ENCODE assay signal across 22 cellular contexts in the genomic region with DNA sequence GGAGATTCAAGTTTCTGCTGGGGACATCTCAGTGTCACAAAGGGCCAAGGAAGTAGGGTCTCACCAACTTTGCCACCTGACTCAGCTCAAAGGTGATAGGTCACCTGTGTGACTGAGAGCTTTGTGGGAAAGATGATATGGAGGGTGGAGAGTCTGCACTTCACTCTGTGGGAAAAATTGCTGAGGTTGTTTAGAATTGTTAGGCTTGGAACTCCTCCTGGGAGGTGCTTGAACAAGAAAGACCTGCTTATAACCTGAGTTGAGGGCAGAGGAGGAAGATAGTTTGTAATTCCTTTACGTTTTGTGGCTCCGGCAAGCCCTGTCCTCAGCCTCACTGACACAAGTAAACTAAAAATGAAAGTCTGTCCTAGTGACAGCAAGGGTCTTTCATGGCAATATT. TPM values are rescaled to one million over a fixed set of nuclear protein-coding genes. Genes with fewer than 3 reads are reported as not detected.
"Had no signal": no experiment of that assay in that cellular context is flagged by ENCODE, and none has a peak within 500 bp of the region (broad histone marks: within the 10 kb centered on the region; RNA-seq: fewer than 3 reads in every experiment).

No MANE protein-coding gene starts in this region.

- H3K27me3 ChIP-seq: esophagus squamous epithelium, pancreas, tibial nerve had no signal

- ATAC-seq: activated CD8-positive, alpha-beta T cell treated with anti-CD3 and anti-CD28 coated beads for 36 hours; activated T-helper 17 cell treated with anti-CD3 and anti-CD28 coated beads, Interleukin-2, amount 50 U/mL, for 72 hours; effector memory CD8-positive, alpha-beta T cell; mucosa of descending colon; naive thymus-derived CD4-positive, alpha-beta T cell; pancreas; stimulated activated naive CD8-positive, alpha-beta T cell treated with anti-CD3 and anti-CD28 coated beads, Interleukin-15, Interleukin-2, amounts not matched to agents 100 U/mL and 50 U/mL, for 24 hours had no signal

- H3K4me1 Mint-ChIP-seq: activated CD4-positive, alpha-beta T cell treated with anti-CD3 and anti-CD28 coated beads, Interleukin-2, amount 10 ng/mL, durations not matched to agents 24 days and 14 days; activated naive CD8-positive, alpha-beta T cell treated with anti-CD3 and anti-CD28 coated beads for 36 hours; activated T-helper 17 cell treated with anti-CD3 and anti-CD28 coated beads, Interleukin-2, amount 50 U/mL, for 72 hours; naive thymus-derived CD4-positive, alpha-beta T cell had no signal

- H3K27ac Mint-ChIP-seq: activated CD4-positive, alpha-beta T cell treated with anti-CD3 and anti-CD28 coated beads, Interleukin-2, amount 10 ng/mL, durations not matched to agents 24 days and 14 days; activated CD8-positive, alpha-beta T cell treated with anti-CD3 and anti-CD28 coated beads for 36 hours; activated naive CD8-positive, alpha-beta T cell treated with anti-CD3 and anti-CD28 coated beads for 36 hours; activated T-helper 17 cell treated with anti-CD3 and anti-CD28 coated beads, Interleukin-2, amount 50 U/mL, for 72 hours; effector memory CD8-positive, alpha-beta T cell; naive thymus-derived CD4-positive, alpha-beta T cell had no signal

- H3K27ac ChIP-seq: esophagus squamous epithelium, pancreas, tibial nerve had no signal

- H3K4me1 ChIP-seq: esophagus squamous epithelium, pancreas, tibial nerve had no signal

- DNase-seq: activated CD4-positive, alpha-beta T cell treated with anti-CD3 and anti-CD28 coated beads, Interleukin-2, amount 10 ng/mL, durations not matched to agents 24 days and 14 days; activated CD8-positive, alpha-beta T cell treated with anti-CD3 and anti-CD28 coated beads for 36 hours; activated naive CD4-positive, alpha-beta T cell; activated naive CD8-positive, alpha-beta T cell treated with anti-CD3 and anti-CD28 coated beads for 36 hours; activated T-cell treated with anti-CD3 and anti-CD28 coated beads, Interleukin-2, amount 50 U/mL, for 1 hour; amniotic stem cell; effector memory CD8-positive, alpha-beta T cell; esophagus squamous epithelium; left cardiac atrium; mammary epithelial cell; mucosa of descending colon; naive thymus-derived CD4-positive, alpha-beta T cell; pancreas; stimulated activated CD4-positive, alpha-beta T cell treated with anti-CD3 and anti-CD28 coated beads, Interleukin-12 subunit alpha, Interleukin-12 subunit beta, amount 100 ng/mL, for 4 hours; stimulated activated CD4-positive, alpha-beta T cell treated with anti-CD3 and anti-CD28 coated beads, Interleukin-2, amount 100 ng/mL, for 24 hours; stimulated activated naive CD8-positive, alpha-beta T cell treated with anti-CD3 and anti-CD28 coated beads, Interleukin-15, Interleukin-2, amounts not matched to agents 100 U/mL and 50 U/mL, for 24 hours; substantia nigra; T-helper 1 cell; T1000 had no signal

- H3K4me3 Mint-ChIP-seq: activated CD4-positive, alpha-beta T cell treated with anti-CD3 and anti-CD28 coated beads, Interleukin-2, amount 10 ng/mL, durations not matched to agents 24 days and 14 days; activated CD8-positive, alpha-beta T cell treated with anti-CD3 and anti-CD28 coated beads for 36 hours; activated naive CD8-positive, alpha-beta T cell treated with anti-CD3 and anti-CD28 coated beads for 36 hours; activated T-helper 17 cell treated with anti-CD3 and anti-CD28 coated beads, Interleukin-2, amount 50 U/mL, for 72 hours; effector memory CD8-positive, alpha-beta T cell; naive thymus-derived CD4-positive, alpha-beta T cell had no signal

- H3K4me3 ChIP-seq: esophagus squamous epithelium, mucosa of descending colon, pancreas, tibial nerve had no signal

- H3K36me3 ChIP-seq: esophagus squamous epithelium, pancreas, tibial nerve had no signal

- FAIRE-seq: islet of Langerhans, pancreas had no signal

- H3K9me3 Mint-ChIP-seq: activated CD4-positive, alpha-beta T cell treated with anti-CD3 and anti-CD28 coated beads, Interleukin-2, amount 10 ng/mL, durations not matched to agents 24 days and 14 days; activated CD8-positive, alpha-beta T cell treated with anti-CD3 and anti-CD28 coated beads for 36 hours; activated naive CD8-positive, alpha-beta T cell treated with anti-CD3 and anti-CD28 coated beads for 36 hours; activated T-helper 17 cell treated with anti-CD3 and anti-CD28 coated beads, Interleukin-2, amount 50 U/mL, for 72 hours; effector memory CD8-positive, alpha-beta T cell had no signal

- H3K27me3 Mint-ChIP-seq: activated CD4-positive, alpha-beta T cell treated with anti-CD3 and anti-CD28 coated beads, Interleukin-2, amount 10 ng/mL, durations not matched to agents 24 days and 14 days had no signal

- H3K36me3 Mint-ChIP-seq: activated naive CD8-positive, alpha-beta T cell treated with anti-CD3 and anti-CD28 coated beads for 36 hours had no signal

- H3K9me3 ChIP-seq: esophagus squamous epithelium, mucosa of descending colon, pancreas, tibial nerve had no signal

RNA-seq across cellular contexts. Expression of a gene that starts 23.0 kb away (rescaled TPM):
- total RNA-seq: activated CD4-positive, alpha-beta T cell treated with anti-CD3 and anti-CD28 coated beads, Interleukin-2, amount 10 ng/mL, durations not matched to agents 24 days and 14 days; activated CD8-positive, alpha-beta T cell treated with anti-CD3 and anti-CD28 coated beads for 36 hours; activated naive CD8-positive, alpha-beta T cell treated with anti-CD3 and anti-CD28 coated beads for 36 hours; activated T-helper 17 cell treated with anti-CD3 and anti-CD28 coated beads, Interleukin-2, amount 50 U/mL, for 72 hours; naive thymus-derived CD4-positive, alpha-beta T cell had no signal
- polyA plus RNA-seq: naive thymus-derived CD4-positive, alpha-beta T cell had no signal
